ENCODE assay signal across 1 cellular context in genomic region chr20:57407541-57407956, GRCh38.
TF ChIP-seq lines count a peak whose summit lies in the region.

No MANE protein-coding gene starts in this region.

TF ChIP-seq in IMR-90, 13 proteins besides CTCF, POLR2A, EP300 and RAD21:
- TF ChIP-seq FOS (IDR thresholded peaks at IDR 0.05; ENCODE audit: low read depth, low read length) = no peak
- no peak for TF ChIP-seq RCOR1 (IDR thresholded peaks at IDR 0.05; ENCODE audit: insufficient replicate concordance, low read length)
- TF ChIP-seq BHLHE40 (IDR thresholded peaks at IDR 0.05; ENCODE audit: low read depth, low read length) = no peak
- no peak for TF ChIP-seq RFX5 (IDR thresholded peaks at IDR 0.05; ENCODE audit: low read depth, low read length)
- no peak for TF ChIP-seq ELK1 (IDR thresholded peaks at IDR 0.05; ENCODE audit: borderline replicate concordance, low read depth, low read length)
- TF ChIP-seq MXI1 (IDR thresholded peaks at IDR 0.05; ENCODE audit: borderline replicate concordance, low read depth, low read length) = no peak
- TF ChIP-seq MAFK (IDR thresholded peaks at IDR 0.05; ENCODE audit: low read depth, low read length) = no peak
- TF ChIP-seq CHD1 (IDR thresholded peaks at IDR 0.05; ENCODE audit: low read depth, low read length) = no peak
- TF ChIP-seq CEBPB (IDR thresholded peaks at IDR 0.05; ENCODE audit: low read depth, low read length) = no peak
- no peak for TF ChIP-seq MAZ (IDR thresholded peaks at IDR 0.05; ENCODE audit: borderline replicate concordance, low read depth, low read length)
- no peak for TF ChIP-seq SMC3 (IDR thresholded peaks at IDR 0.05; ENCODE audit: low read depth, low read length)
- TF ChIP-seq NFE2L2 (IDR thresholded peaks at IDR 0.05; ENCODE audit: low read depth, low read length) = no peak
- TF ChIP-seq USF2 (IDR thresholded peaks at IDR 0.05; ENCODE audit: low read depth, low read length) = no peak
TF ChIP-seq in IMR-90: peak in this region for 0.
